ENCODE assay signal across 32 cellular contexts in genomic region chr7:112365551-112365950, GRCh38.
"Had no signal": no experiment of that assay in that cellular context is flagged by ENCODE, and none has a peak within 500 bp of the region (broad histone marks: within the 10 kb centered on the region; RNA-seq: fewer than 3 reads in every experiment).

No MANE protein-coding gene starts in this region.

- H3K27ac Mint-ChIP-seq: T-cell had no signal

- H3K27ac ChIP-seq: PC-9, RWPE1, SJCRH30, SK-N-MC had no signal

- H3K36me3 Mint-ChIP-seq: T-cell had no signal

- H3K4me3 ChIP-seq: PC-9, SJCRH30, SK-N-MC had no signal

- H3K4me2 ChIP-seq: PC-9 had no signal

- H3K9me3 Mint-ChIP-seq: T-cell had no signal

- H3K4me1 ChIP-seq: SJCRH30 had no signal

- ATAC-seq: Panc1, Right ventricle myocardium inferior, SK-N-SH treated with all-trans-retinoic acid at 6 μM for 48 hours, T-cell had no signal

- H3K36me3 ChIP-seq: SJCRH30 had no signal

- H3K9me3 ChIP-seq: SJCRH30 had no signal

- H3K4me3 Mint-ChIP-seq: T-cell had no signal

- DNase-seq: Karpas-422, MM.1S, MV-4-11, NCI-H1092, NCI-H1105, NCI-H1417, NCI-H1436, NCI-H146, NCI-H1694, NCI-H187, NCI-H1930, NCI-H2029 treated with DMSO at 0.1 percent for 48 hours, NCI-H2081 treated with DMSO at 0.1 percent for 48 hours, NCI-H2107, NCI-H2171, NCI-H226, NCI-H446 treated with DMSO at 0.1 percent for 48 hours, NCI-H510A, NCI-H526, NCI-H69, NCI-H748 treated with DMSO at 0.1 percent for 48 hours, NCI-H82, PC-9, SHP77, SIG-M5, SJCRH30, T-cell had no signal

- H3K4me1 Mint-ChIP-seq: T-cell had no signal

- H2AFZ ChIP-seq: PC-9 had no signal

- H3K27me3 ChIP-seq: SJCRH30 had no signal
